Comparison of ENCODE assay signal across 29 cellular contexts in genomic region chr12:83040339-83040738, GRCh38.
"Had no signal": no experiment of that assay in that cellular context is flagged by ENCODE, and none has a peak within 500 bp of the region (broad histone marks: within the 10 kb centered on the region; RNA-seq: fewer than 3 reads in every experiment).

No MANE protein-coding gene starts in this region.

- DNase-seq: activated CD4-positive, alpha-beta memory T cell treated with anti-CD3 and anti-CD28 coated beads for 36 hours; activated CD4-positive, alpha-beta T cell treated with anti-CD3 and anti-CD28 coated beads, Interleukin-2, amount 10 ng/mL, durations not matched to agents 24 days and 14 days; activated CD8-positive, alpha-beta memory T cell treated with anti-CD3 and anti-CD28 coated beads, Interleukin-2, amount 50 U/mL, for 4 hours; activated effector memory CD4-positive, alpha-beta T cell treated with anti-CD3 and anti-CD28 coated beads, Interleukin-2, amount 50 U/mL, for 16 hours; activated naive CD4-positive, alpha-beta T cell treated with anti-CD3 and anti-CD28 coated beads for 36 hours; activated naive CD8-positive, alpha-beta T cell treated with anti-CD3 and anti-CD28 coated beads for 36 hours; activated T-cell treated with anti-CD3 and anti-CD28 coated beads, Interleukin-2, amount 50 U/mL, for 1 hour; adrenal gland; brain microvascular endothelial cell; caudate nucleus; cortex of kidney; effector memory CD8-positive, alpha-beta T cell; erythroblast; head of caudate nucleus; hippocampal formation; left cardiac atrium; left ventricle myocardium superior; mucosa of descending colon; ovary; stimulated activated CD4-positive, alpha-beta T cell treated with anti-CD3 and anti-CD28 coated beads, Interleukin-1b, Interleukin-23, amount 100 ng/mL, for 48 hours; stimulated activated naive CD8-positive, alpha-beta T cell treated with anti-CD3 and anti-CD28 coated beads, Interleukin-15, Interleukin-2, amounts not matched to agents 100 U/mL and 50 U/mL, for 24 hours; T-helper 1 cell; uterus; WERI-Rb-1 had no signal

- H3K4me1 ChIP-seq: ascending aorta, uterus had no signal

- ATAC-seq: activated CD4-positive, CD25-positive, alpha-beta regulatory T cell treated with anti-CD3 and anti-CD28 coated beads, Interleukin-2, amount 50 U/mL, for 24 hours; effector memory CD8-positive, alpha-beta T cell; gastroesophageal sphincter; left cardiac atrium; left ventricle myocardium superior; mucosa of descending colon; stimulated activated naive CD8-positive, alpha-beta T cell treated with anti-CD3 and anti-CD28 coated beads, Interleukin-15, Interleukin-2, amounts not matched to agents 100 U/mL and 50 U/mL, for 24 hours had no signal

- H3K27ac ChIP-seq: adrenal gland, ascending aorta, brain microvascular endothelial cell, gastroesophageal sphincter, ovary, thoracic aorta, uterus, WERI-Rb-1 had no signal

- H3K27me3 ChIP-seq: adrenal gland, ascending aorta, brain microvascular endothelial cell, gastroesophageal sphincter, ovary, uterus had no signal

- H3K4me3 ChIP-seq: adrenal gland, ascending aorta, gastroesophageal sphincter, mucosa of descending colon, ovary, smooth muscle cell, thoracic aorta, uterus had no signal

- H3K36me3 ChIP-seq: adrenal gland, ascending aorta, brain microvascular endothelial cell, gastroesophageal sphincter, ovary, thoracic aorta, uterus, WERI-Rb-1 had no signal

- H3K4me2 ChIP-seq: smooth muscle cell had no signal

- H3K9me3 ChIP-seq: adrenal gland, ascending aorta, gastroesophageal sphincter, mucosa of descending colon, ovary, thoracic aorta, uterus had no signal
